In genomic region chr3:100042577-100042981, GRCh38 we compare ENCODE assay signal across 13 cellular contexts.
A peak's percentile ranks its signal among the peaks of the same experiment; 100 is the strongest.
DNase-seq lines count a peak whose midpoint lies in the region; ATAC-seq and TF ChIP-seq lines count a peak whose summit lies in the region.
"Had no signal": no experiment of that assay in that cellular context is flagged by ENCODE, and none has a peak within 500 bp of the region (broad histone marks: within the 10 kb centered on the region; RNA-seq: fewer than 3 reads in every experiment).

No MANE protein-coding gene starts in this region.

- no peaks in the 10 kb centered on the region for H3K36me3 ChIP-seq in right atrium auricular region

- no peak overlapping the region for H3K4me3 Mint-ChIP-seq in neural crest cell

- H3K27ac ChIP-seq in right atrium auricular region, result peak overlapping the region; percentile 88 to 93
- H3K27ac ChIP-seq in epithelial cell of prostate, result peak overlapping the region; percentile 98

- no peaks in the 10 kb centered on the region for H3K27me3 Mint-ChIP-seq in neural crest cell (ENCODE audit: low read depth)

- H3K4me1 ChIP-seq in right atrium auricular region, result peaks cover 0 to 74% of the 10 kb centered on the region in 2 donors

- intact Hi-C loops in Right ventricle myocardium superior (cut with DNase I), result loop anchor here (10.0 kb wide), 2 partner anchors 98 to 168 kb away; no protein-coding TSS in a partner anchor

- no peak for DNase-seq in right atrium auricular region (ENCODE audit: low spot score)
- DNase-seq in Right ventricle myocardium superior, result no peak
- no peak for DNase-seq in epithelial cell of prostate (ENCODE audit: low read depth, low spot score)
- DNase-seq in neural crest cell (ENCODE audit: low read depth, low spot score), result no peak
- no peak for DNase-seq in NCI-H524 (lab: John Stamatoyannopoulos, UW)
- no peak for DNase-seq in stimulated activated CD8-positive, alpha-beta memory T cell treated with anti-CD3 and anti-CD28 coated beads, Interleukin-4, amount 100 ng/mL, for 48 hours
- no peak for DNase-seq in Ammon's horn (ENCODE audit: low spot score)
- DNase-seq: activated gamma-delta T cell; AML-193; glutamatergic neuron; stimulated activated naive CD4-positive, alpha-beta T cell treated with Interleukin-2 at 50 U/mL for 16 hours; T-helper 9 cell had no signal

- H3K27me3 ChIP-seq in right atrium auricular region, result no peaks in the 10 kb centered on the region

- H3K9me3 ChIP-seq in right atrium auricular region, result no peaks in the 10 kb centered on the region

- H3K4me3 ChIP-seq in right atrium auricular region, result no peak overlapping the region

- peak overlapping the region; percentile 58 for H3K27ac Mint-ChIP-seq in neural crest cell (ENCODE audit: unreplicated experiment)

- no peak for TF ChIP-seq CTCF in right atrium auricular region (IDR thresholded peaks at IDR 0.05)
- no peak for TF ChIP-seq CTCF in neural crest cell (conservative IDR thresholded peaks at IDR 0.05)

- peaks cover 65% of the 10 kb centered on the region for H3K4me1 Mint-ChIP-seq in neural crest cell

- H3K36me3 Mint-ChIP-seq in neural crest cell (ENCODE audit: low read depth), result no peaks in the 10 kb centered on the region

- ATAC-seq in Right ventricle myocardium superior (ENCODE audit: poor library complexity) (no peak), GM19351 (IDR thresholded peaks at IDR 0.05; ENCODE audit: unreplicated experiment) (no peak)

- H3K9me3 Mint-ChIP-seq in neural crest cell, result peaks cover 2% of the 10 kb centered on the region
